ENCODE assay signal across 29 cellular contexts in the genomic region with DNA sequence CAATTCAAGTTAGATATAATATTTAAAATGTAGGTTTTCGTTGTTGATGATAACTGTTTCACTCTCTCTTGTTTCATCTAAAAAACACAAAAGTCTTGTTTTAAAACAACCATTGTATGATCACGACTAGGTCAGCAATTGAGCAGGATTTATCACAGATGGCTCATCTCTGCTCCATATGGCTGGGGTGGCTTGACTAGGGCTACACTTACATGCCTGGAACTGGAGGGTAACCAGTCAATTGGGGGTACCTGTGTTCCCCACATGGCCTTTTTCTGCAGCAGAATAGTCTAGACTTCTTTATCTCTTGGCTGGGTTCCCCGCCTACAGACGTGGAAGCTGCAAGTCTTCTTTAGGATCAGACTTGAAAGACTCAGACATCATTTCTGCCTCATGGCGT.
"Had no signal": no experiment of that assay in that cellular context is flagged by ENCODE, and none has a peak within 500 bp of the region (broad histone marks: within the 10 kb centered on the region; RNA-seq: fewer than 3 reads in every experiment).

No MANE protein-coding gene starts in this region.

- H3K27ac Mint-ChIP-seq: activated CD4-positive, alpha-beta memory T cell treated with anti-CD3 and anti-CD28 coated beads, Interleukin-2, amount 10 ng/mL, durations not matched to agents 7 days and 5 days; activated CD4-positive, alpha-beta T cell treated with anti-CD3 and anti-CD28 coated beads for 36 hours; activated CD4-positive, alpha-beta T cell treated with anti-CD3 and anti-CD28 coated beads, Interleukin-2, amount 10 ng/mL, durations not matched to agents 24 days and 14 days; activated naive CD8-positive, alpha-beta T cell; activated T-cell treated with anti-CD3 and anti-CD28 coated beads, Interleukin-2, amount 50 U/mL, for 24 hours; activated T-cell treated with anti-CD3 and anti-CD28 coated beads, Interleukin-2, amount 50 U/mL, for 72 hours; activated T-helper 17 cell treated with anti-CD3 and anti-CD28 coated beads, Interleukin-2, amount 50 U/mL, for 72 hours; dendritic cell treated with granulocyte-macrophage colony-stimulating factor and Interleukin-4, amounts not matched to agents 40 ng/mL and 50 ng/mL, for 4 days; effector memory CD8-positive, alpha-beta T cell had no signal

- H3K36me3 Mint-ChIP-seq: activated naive CD8-positive, alpha-beta T cell had no signal

- DNase-seq: activated CD4-positive, alpha-beta memory T cell treated with anti-CD3 and anti-CD28 coated beads, Interleukin-2, amount 10 ng/mL, durations not matched to agents 7 days and 5 days; activated CD4-positive, alpha-beta T cell treated with anti-CD3 and anti-CD28 coated beads for 36 hours; activated CD4-positive, alpha-beta T cell treated with anti-CD3 and anti-CD28 coated beads, Interleukin-2, amount 10 ng/mL, durations not matched to agents 24 days and 14 days; activated CD4-positive, CD25-positive, alpha-beta regulatory T cell; activated CD4-positive, CD25-positive, alpha-beta regulatory T cell treated with anti-CD3 and anti-CD28 coated beads, Interleukin-2, amount 50 U/mL, for 72 hours; activated CD8-positive, alpha-beta memory T cell treated with anti-CD3 and anti-CD28 coated beads, Interleukin-2, amount 50 U/mL, for 48 hours; activated effector memory CD4-positive, alpha-beta T cell treated with Interleukin-2 at 50 U/mL for 16 hours; activated gamma-delta T cell treated with Interleukin-2 at 50 U/mL for 16 hours; activated naive CD4-positive, alpha-beta T cell treated with anti-CD3 and anti-CD28 coated beads, Interleukin-2, amount 50 U/mL, for 16 hours; activated naive CD4-positive, alpha-beta T cell treated with Interleukin-2 at 50 U/mL for 16 hours; activated T-cell treated with anti-CD3 and anti-CD28 coated beads for 4 hours; activated T-cell treated with anti-CD3 and anti-CD28 coated beads, Interleukin-2, amount 50 U/mL, for 24 hours; activated T-cell treated with anti-CD3 and anti-CD28 coated beads, Interleukin-2, amount 50 U/mL, for 72 hours; amygdala; brain microvascular endothelial cell; effector CD4-positive, alpha-beta T cell; effector memory CD8-positive, alpha-beta T cell; erythroblast; foreskin melanocyte; head of caudate nucleus; hippocampal formation; T-helper 2 cell had no signal

- H3K4me3 Mint-ChIP-seq: activated CD4-positive, alpha-beta memory T cell treated with anti-CD3 and anti-CD28 coated beads, Interleukin-2, amount 10 ng/mL, durations not matched to agents 7 days and 5 days; activated CD4-positive, alpha-beta T cell treated with anti-CD3 and anti-CD28 coated beads for 36 hours; activated CD4-positive, alpha-beta T cell treated with anti-CD3 and anti-CD28 coated beads, Interleukin-2, amount 10 ng/mL, durations not matched to agents 24 days and 14 days; activated naive CD8-positive, alpha-beta T cell; activated T-cell treated with anti-CD3 and anti-CD28 coated beads, Interleukin-2, amount 50 U/mL, for 24 hours; activated T-cell treated with anti-CD3 and anti-CD28 coated beads, Interleukin-2, amount 50 U/mL, for 72 hours; activated T-helper 17 cell treated with anti-CD3 and anti-CD28 coated beads, Interleukin-2, amount 50 U/mL, for 72 hours; dendritic cell treated with granulocyte-macrophage colony-stimulating factor and Interleukin-4, amounts not matched to agents 40 ng/mL and 50 ng/mL, for 4 days; effector memory CD8-positive, alpha-beta T cell had no signal

- H3K9me3 Mint-ChIP-seq: activated CD4-positive, alpha-beta T cell treated with anti-CD3 and anti-CD28 coated beads, Interleukin-2, amount 10 ng/mL, durations not matched to agents 24 days and 14 days; activated T-helper 17 cell treated with anti-CD3 and anti-CD28 coated beads, Interleukin-2, amount 50 U/mL, for 72 hours had no signal

- H3K4me1 Mint-ChIP-seq: activated CD4-positive, alpha-beta memory T cell treated with anti-CD3 and anti-CD28 coated beads, Interleukin-2, amount 10 ng/mL, durations not matched to agents 7 days and 5 days; activated CD4-positive, alpha-beta T cell treated with anti-CD3 and anti-CD28 coated beads for 36 hours; activated CD4-positive, alpha-beta T cell treated with anti-CD3 and anti-CD28 coated beads, Interleukin-2, amount 10 ng/mL, durations not matched to agents 24 days and 14 days; activated T-helper 17 cell treated with anti-CD3 and anti-CD28 coated beads, Interleukin-2, amount 50 U/mL, for 72 hours had no signal

- H3K27ac ChIP-seq: ascending aorta, brain microvascular endothelial cell, coronary artery, esophagus muscularis mucosa, gastroesophageal sphincter had no signal

- H3K27me3 Mint-ChIP-seq: activated CD4-positive, alpha-beta memory T cell treated with anti-CD3 and anti-CD28 coated beads, Interleukin-2, amount 10 ng/mL, durations not matched to agents 7 days and 5 days; activated CD4-positive, alpha-beta T cell treated with anti-CD3 and anti-CD28 coated beads for 36 hours; activated CD4-positive, alpha-beta T cell treated with anti-CD3 and anti-CD28 coated beads, Interleukin-2, amount 10 ng/mL, durations not matched to agents 24 days and 14 days; activated T-cell treated with anti-CD3 and anti-CD28 coated beads, Interleukin-2, amount 50 U/mL, for 24 hours; activated T-helper 17 cell treated with anti-CD3 and anti-CD28 coated beads, Interleukin-2, amount 50 U/mL, for 72 hours; dendritic cell treated with granulocyte-macrophage colony-stimulating factor and Interleukin-4, amounts not matched to agents 40 ng/mL and 50 ng/mL, for 4 days; effector memory CD8-positive, alpha-beta T cell had no signal
